Comparison of ENCODE assay signal across 8 cellular contexts in the genomic region with DNA sequence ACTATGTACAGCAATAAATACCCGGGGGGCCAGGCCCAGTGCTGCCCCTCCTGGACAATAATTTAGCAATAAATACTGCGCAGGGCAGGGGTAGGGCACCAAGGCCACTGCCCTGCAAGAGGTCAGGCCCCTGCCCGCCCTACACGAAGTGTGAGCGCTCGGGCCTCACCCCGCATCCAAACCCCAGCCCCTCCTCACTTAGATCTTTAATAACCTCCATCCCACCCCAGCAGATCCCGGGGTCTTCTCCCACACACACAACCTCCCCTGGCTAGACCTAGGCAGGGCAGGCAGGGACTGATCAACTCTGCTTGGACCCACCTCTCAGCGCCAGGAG. TPM values are rescaled to one million over a fixed set of nuclear protein-coding genes. Genes with fewer than 3 reads are reported as not detected.
DNase-seq lines count a peak whose midpoint lies in the region; ATAC-seq and TF ChIP-seq lines count a peak whose summit lies in the region.
"Not testable (repeated sequence)": the region's sequence is repeated elsewhere in the genome, so short reads cannot be mapped to it uniquely, and the experiment has no call there.

No MANE protein-coding gene starts in this region.

- WGBS in esophagus, 2 donors = 33% methylated on average over 9 of the region's 9 CpGs
- 30 to 52% (median 38%) methylated on average over 9 of the region's 9 CpGs for WGBS in spleen, 5 donors

- H3K27ac ChIP-seq in C4-2B = peak overlapping the region; percentile 82
- H3K27ac ChIP-seq in OCI-LY7 (ENCODE audit: low read depth, low read length, poor library complexity, severe bottlenecking) = not testable (repeated sequence)
- H3K27ac ChIP-seq in esophagus (ENCODE audit: low read depth in 2 of 2, low read length in 1 of 2) = peak overlapping the region; percentile 90 to 95
- peak overlapping the region; percentile 61 to 98 (median 84) for H3K27ac ChIP-seq in spleen

- not testable (repeated sequence) for BruUV-seq in OCI-LY7 (replicated peaks; lab: Mats Ljungman, UMichigan)

- peak overlapping the region; percentile 31 for H3K9ac ChIP-seq in mucosa of stomach (ENCODE audit: low read length)

- H3K4me1 Mint-ChIP-seq in activated naive CD4-positive, alpha-beta T cell treated with anti-CD3 and anti-CD28 coated beads for 36 hours (ENCODE audit: low read depth) = peaks cover 28% of the 10 kb centered on the region

- DNase-seq in OCI-LY7 (ENCODE audit: low spot score); activated naive CD4-positive, alpha-beta T cell treated with anti-CD3 and anti-CD28 coated beads for 36 hours; spleen: not testable (repeated sequence)

- H3K27ac Mint-ChIP-seq in activated naive CD4-positive, alpha-beta T cell treated with anti-CD3 and anti-CD28 coated beads for 36 hours = peak overlapping the region; percentile 41

- peak overlapping the region; percentile 74 for H3K4me2 ChIP-seq in OCI-LY7 (ENCODE audit: low read length)

- H3K27me3 Mint-ChIP-seq in activated naive CD4-positive, alpha-beta T cell treated with anti-CD3 and anti-CD28 coated beads for 36 hours (ENCODE audit: low read depth) = not testable (repeated sequence)

- not testable (repeated sequence) for H3K27me3 ChIP-seq in esophagus (ENCODE audit: control insufficient read depth in 1 of 2, insufficient read depth in 2 of 2, low read length in 2 of 2); mucosa of stomach (ENCODE audit: control insufficient read depth, insufficient read depth, low read length); spleen (replicated peaks in 1 of 7)

- H3K4me1 ChIP-seq in OCI-LY7 (ENCODE audit: insufficient read depth, low read length, poor library complexity, severe bottlenecking) = peaks cover 23% of the 10 kb centered on the region
- peaks cover 16 to 29% of the 10 kb centered on the region in 2 donors for H3K4me1 ChIP-seq in esophagus (ENCODE audit: control insufficient read depth in 2 of 2, insufficient read depth in 2 of 2, low read length in 1 of 2)
- H3K4me1 ChIP-seq in mucosa of stomach (ENCODE audit: control insufficient read depth, insufficient read depth, low read length) = peaks cover 65% of the 10 kb centered on the region
- peaks cover 15 to 81% (median 58%) of the 10 kb centered on the region in 6 donors for H3K4me1 ChIP-seq in spleen

- H3K4me3 ChIP-seq in OCI-LY7 (ENCODE audit: low read depth, low read length, poor library complexity, severe bottlenecking) (peak overlapping the region; percentile 92), esophagus (ENCODE audit: low read depth in 1 of 2, low read length in 2 of 2) (peak overlapping the region in 1 of 2 donors; percentile 83), spleen (peak overlapping the region in 7 of 8 donors; percentile 70 to 99 (median 95))
- not testable (repeated sequence) for H3K4me3 ChIP-seq in mucosa of stomach (ENCODE audit: low read length)

- peaks cover 14% of the 10 kb centered on the region for H3K36me3 Mint-ChIP-seq in activated naive CD4-positive, alpha-beta T cell treated with anti-CD3 and anti-CD28 coated beads for 36 hours (ENCODE audit: low read depth)

- not testable (repeated sequence) for H3K9me3 Mint-ChIP-seq in activated naive CD4-positive, alpha-beta T cell treated with anti-CD3 and anti-CD28 coated beads for 36 hours

- POLR2A ChIA-PET in OCI-LY7 (lab: Charles Lee) = interaction anchor here (1.1 kb wide), 1 partner anchor 11 kb away, joined by 3 read pairs; no protein-coding TSS in a partner anchor

- CTCF ChIA-PET in OCI-LY7 (lab: Charles Lee; ENCODE audit: unreplicated experiment); activated naive CD4-positive, alpha-beta T cell treated with anti-CD3 and anti-CD28 coated beads for 36 hours (lab: Charles Lee): not testable (repeated sequence)

- not testable (repeated sequence) for H2AFZ ChIP-seq in OCI-LY7 (ENCODE audit: low read length)

- peaks cover 13% of the 10 kb centered on the region for H3K79me2 ChIP-seq in OCI-LY7 (ENCODE audit: insufficient read depth, low read depth, low read length)

- H3K9me2 ChIP-seq in OCI-LY7 (ENCODE audit: insufficient read depth, low read length) = not testable (repeated sequence)

- not testable (repeated sequence) for TF ChIP-seq CTCF in C4-2B (conservative IDR thresholded peaks at IDR 0.05); OCI-LY7 (conservative IDR thresholded peaks at IDR 0.05; ENCODE audit: low read length); spleen (IDR thresholded peaks at IDR 0.05 in 8 of 11, conservative IDR thresholded peaks at IDR 0.05 in 3 of 11)

- peak; percentile 15 for ATAC-seq in GM21447 (IDR thresholded peaks at IDR 0.05; ENCODE audit: unreplicated experiment)
- peak; percentile 5 for ATAC-seq in HG03095 (IDR thresholded peaks at IDR 0.05; ENCODE audit: unreplicated experiment)

- peaks cover 58% of the 10 kb centered on the region for H3K36me3 ChIP-seq in OCI-LY7 (ENCODE audit: insufficient read depth, low read length)
- peaks cover 4 to 45% of the 10 kb centered on the region in 2 donors for H3K36me3 ChIP-seq in esophagus (ENCODE audit: control insufficient read depth in 2 of 2, insufficient read depth in 2 of 2, low read length in 1 of 2)
- peaks cover 35% of the 10 kb centered on the region for H3K36me3 ChIP-seq in mucosa of stomach (ENCODE audit: control insufficient read depth, insufficient read depth, low read length)
- peaks cover 2 to 69% (median 45%) of the 10 kb centered on the region in 6 donors for H3K36me3 ChIP-seq in spleen

- not testable (repeated sequence) for H4K20me1 ChIP-seq in OCI-LY7 (ENCODE audit: insufficient read depth, low read length)

- H3K9me3 ChIP-seq in OCI-LY7 (ENCODE audit: low read length); esophagus (ENCODE audit: control insufficient read depth in 2 of 2, insufficient read depth in 1 of 2, low read depth in 1 of 2, low read length in 1 of 2); mucosa of stomach (ENCODE audit: control insufficient read depth, low read length); spleen: not testable (repeated sequence)

- peak overlapping the region; percentile 90 for H3K4me3 Mint-ChIP-seq in activated naive CD4-positive, alpha-beta T cell treated with anti-CD3 and anti-CD28 coated beads for 36 hours

- TF ChIP-seq POLR2A in spleen (IDR thresholded peaks at IDR 0.05) = not testable (repeated sequence)

- intact Hi-C loops in OCI-LY7 (cut with micrococcal nuclease; ENCODE audit: unreplicated experiment); spleen (cut with DNase I; ENCODE audit: low total_unique reads): not testable (repeated sequence)
- intact Hi-C loops in activated naive CD4-positive, alpha-beta T cell treated with anti-CD3 and anti-CD28 coated beads for 36 hours (cut with micrococcal nuclease) = loop anchor here (1.0 kb wide), 1 partner anchor 9 kb away; the partner anchor contains the start of gene MAFG

RNA-seq across cellular contexts. Expression of gene SIRT7, which starts 0.3 kb away (rescaled TPM):
- total RNA-seq in OCI-LY7 (2014; rRNA removed; shearing (Covaris generic)) = 43.3 and 49.1 TPM in 2 replicates
- 57.6 and 69.3 TPM in 2 replicates for total RNA-seq in OCI-LY7 (2022)
- 10 to 100 TPM; 18.8 to 22.1 TPM for total RNA-seq in activated naive CD4-positive, alpha-beta T cell treated with anti-CD3 and anti-CD28 coated beads for 36 hours
- polyA plus RNA-seq in esophagus = 10 to 100 TPM; 64.9 to 84.0 TPM
- total RNA-seq in spleen = 10 to 100 TPM; 34.5 to 53.1 (median 37.5) TPM
- polyA plus RNA-seq in spleen = 10 to 100 TPM; 28.5 to 54.5 (median 54.2) TPM

RNA-seq across cellular contexts. Expression of gene PCYT2, which starts 7.1 kb away (rescaled TPM):
- total RNA-seq in OCI-LY7 (2014; rRNA removed; shearing (Covaris generic)) = 70.1 and 70.4 TPM in 2 replicates
- total RNA-seq in OCI-LY7 (2022) = 104 and 108 TPM in 2 replicates
- total RNA-seq in activated naive CD4-positive, alpha-beta T cell treated with anti-CD3 and anti-CD28 coated beads for 36 hours = 10 to 100 TPM; 15.9 to 16.6 TPM
- polyA plus RNA-seq in esophagus = 10 to 100 TPM; 23.1 to 46.5 TPM
- 10 to 100 TPM; 12.5 to 25.5 (median 14.6) TPM for total RNA-seq in spleen
- 10 to 100 TPM; 16.1 to 22.7 (median 19.4) TPM for polyA plus RNA-seq in spleen

RNA-seq across cellular contexts. Expression of gene MAFG, which starts 9.2 kb away (rescaled TPM):
- 16.9 and 22.7 TPM in 2 replicates for total RNA-seq in OCI-LY7 (2014; rRNA removed; shearing (Covaris generic))
- total RNA-seq in OCI-LY7 (2022) = 30.1 and 33.6 TPM in 2 replicates
- 10 to 100 TPM; 13.5 to 14.8 TPM for total RNA-seq in activated naive CD4-positive, alpha-beta T cell treated with anti-CD3 and anti-CD28 coated beads for 36 hours
- polyA plus RNA-seq in esophagus = 10 to 100 TPM; 10.3 to 11.9 TPM
- total RNA-seq in spleen = 10 to 100 TPM; 22.3 to 41.4 (median 24.2) TPM
- 10 to 100 TPM in 1 of 3 donors, 1 to 10 TPM in 2; 3.2 to 14.2 (median 3.7) TPM for polyA plus RNA-seq in spleen

RNA-seq across cellular contexts. Expression of gene NPB, which starts 16.3 kb away (rescaled TPM):
- 3.2 and 3.9 TPM in 2 replicates for total RNA-seq in OCI-LY7 (2014; rRNA removed; shearing (Covaris generic))
- total RNA-seq in OCI-LY7 (2022) (2.5 and 2.8 TPM in 2 replicates), spleen (1 to 10 TPM in 3 of 7 donors, under 1 TPM in 3, not detected in 1; 0.23 to 2.9 (median 0.74) TPM)
- under 1 TPM; 0.12 to 0.19 TPM for total RNA-seq in activated naive CD4-positive, alpha-beta T cell treated with anti-CD3 and anti-CD28 coated beads for 36 hours
- polyA plus RNA-seq in esophagus (under 1 TPM; 0.33 to 0.49 TPM), spleen (1 to 10 TPM; 2.2 to 4.8 (median 3.0) TPM)

RNA-seq across cellular contexts. Expression of gene PYCR1, which starts 18.8 kb away (rescaled TPM):
- total RNA-seq in OCI-LY7 (2014; rRNA removed; shearing (Covaris generic)) = 211 and 239 TPM in 2 replicates
- 165 and 173 TPM in 2 replicates for total RNA-seq in OCI-LY7 (2022)
- total RNA-seq in activated naive CD4-positive, alpha-beta T cell treated with anti-CD3 and anti-CD28 coated beads for 36 hours = 100 to 1,000 TPM; 121 to 130 TPM
- polyA plus RNA-seq in esophagus = 10 to 100 TPM in 1 of 2 donors, 1 to 10 TPM in 1; 6.5 to 18.1 TPM
- total RNA-seq in spleen = 10 to 100 TPM in 1 of 7 donors, 1 to 10 TPM in 6; 3.4 to 10.8 (median 5.5) TPM
- polyA plus RNA-seq in spleen = 1 to 10 TPM; 1.7 to 6.4 (median 5.0) TPM
